Comparison of ENCODE assay signal across 8 cellular contexts in genomic region chr15:38253448-38253847, GRCh38. TPM values are rescaled to one million over a fixed set of nuclear protein-coding genes. Genes with fewer than 3 reads are reported as not detected.
DNase-seq lines count a peak whose midpoint lies in the region; ATAC-seq, FAIRE-seq and TF ChIP-seq lines count a peak whose summit lies in the region.

No MANE protein-coding gene starts in this region.

- H3K79me2 ChIP-seq in DOHH2 (ENCODE audit: control insufficient read depth, low read length) = peaks cover 47% of the 10 kb centered on the region
- H3K79me2 ChIP-seq in astrocyte (ENCODE audit: insufficient read depth, low read length) = peaks cover 60% of the 10 kb centered on the region
- H3K79me2 ChIP-seq in keratinocyte (ENCODE audit: control insufficient read depth, insufficient read depth, low read length) = peaks cover 57% of the 10 kb centered on the region

- peak overlapping the region; percentile 98 for H3K4me3 Mint-ChIP-seq in astrocyte (ENCODE audit: unreplicated experiment)
- H3K4me3 Mint-ChIP-seq in stimulated activated naive CD8-positive, alpha-beta T cell treated with anti-CD3 and anti-CD28 coated beads, Interleukin-15, Interleukin-2, amounts not matched to agents 100 ng/mL and 50 ng/mL, for 24 hours = peak overlapping the region; percentile 91

- ATAC-seq in HG03135 (IDR thresholded peaks at IDR 0.05; ENCODE audit: unreplicated experiment) = no peak

- H3K9me1 ChIP-seq in keratinocyte (ENCODE audit: control insufficient read depth, extremely low read depth, insufficient read depth, low read length) = no peaks in the 10 kb centered on the region

- H3K4me3 ChIP-seq in DOHH2 (ENCODE audit: low read length) (peak overlapping the region; percentile 79), MG63 (peak overlapping the region; percentile 68), astrocyte (ENCODE audit: insufficient read depth, low read depth, low read length) (peak overlapping the region; percentile 91), keratinocyte (ENCODE audit: control insufficient read depth in 2 of 3, extremely low read depth in 1 of 3, insufficient read depth in 2 of 3, low read depth in 1 of 3, low read length in 3 of 3) (peak overlapping the region; percentile 79 to 98 (median 96))

- DNase-seq in MG63 (peak; percentile 19), astrocyte (ENCODE audit: low read depth) (peak; percentile 85), keratinocyte (ENCODE audit: low read depth, low spot score) (no peak), GM19239 (ENCODE audit: insufficient read length, low spot score) (no peak), NCI-H1694 (lab: John Stamatoyannopoulos, UW) (no peak)

- no peaks in the 10 kb centered on the region for H3K36me3 Mint-ChIP-seq in astrocyte (ENCODE audit: low read depth, unreplicated experiment)
- no peaks in the 10 kb centered on the region for H3K36me3 Mint-ChIP-seq in stimulated activated naive CD8-positive, alpha-beta T cell treated with anti-CD3 and anti-CD28 coated beads, Interleukin-15, Interleukin-2, amounts not matched to agents 100 ng/mL and 50 ng/mL, for 24 hours (ENCODE audit: low read depth)

- H3K27ac ChIP-seq in DOHH2 (ENCODE audit: low read depth, low read length) (no peak overlapping the region), astrocyte (ENCODE audit: low read depth, low read length) (peak overlapping the region; percentile 86), keratinocyte (ENCODE audit: control insufficient read depth, insufficient read depth, low read length) (peak overlapping the region; percentile 70)

- H3K36me3 ChIP-seq in DOHH2 (ENCODE audit: control insufficient read depth, low read length) (no peaks in the 10 kb centered on the region), MG63 (no peaks in the 10 kb centered on the region), astrocyte (ENCODE audit: insufficient read depth, low read length) (no peaks in the 10 kb centered on the region), keratinocyte (ENCODE audit: control insufficient read depth in 2 of 2, extremely low read depth in 1 of 2, insufficient read depth in 2 of 2, low read length in 2 of 2) (no peaks in the 10 kb centered on the region)

- FAIRE-seq in astrocyte (lab: Jason Lieb, UNC) (no peak), keratinocyte (lab: Jason Lieb, UNC) (peak; percentile 69), GM19239 (lab: Jason Lieb, UNC) (no peak)

- H3K9me2 ChIP-seq in DOHH2 (replicated peaks; ENCODE audit: control insufficient read depth, low read length) = no peaks in the 10 kb centered on the region

- dilution Hi-C loops in keratinocyte (cut with MboI; ENCODE audit: extremely low pct_ligation_motif_present, low sequenced_read_pairs) = no loop called here

- H3K9ac ChIP-seq in astrocyte (ENCODE audit: low read length) (peak overlapping the region; percentile 89), keratinocyte (ENCODE audit: control insufficient read depth, extremely low read depth, insufficient read depth, low read length) (peak overlapping the region; percentile 84)

- H3K9me3 ChIP-seq in DOHH2 (ENCODE audit: control insufficient read depth, insufficient read depth, low read length) = no peaks in the 10 kb centered on the region
- no peaks in the 10 kb centered on the region for H3K9me3 ChIP-seq in MG63
- H3K9me3 ChIP-seq in astrocyte (ENCODE audit: insufficient read depth, low read depth, low read length) = no peaks in the 10 kb centered on the region
- no peaks in the 10 kb centered on the region for H3K9me3 ChIP-seq in keratinocyte (ENCODE audit: control insufficient read depth, low read depth, low read length)

- H3K27me3 ChIP-seq in DOHH2 (ENCODE audit: control insufficient read depth, low read length) = peaks cover 31% of the 10 kb centered on the region
- H3K27me3 ChIP-seq in MG63 = no peaks in the 10 kb centered on the region
- H3K27me3 ChIP-seq in astrocyte (ENCODE audit: insufficient read depth, low read length) = no peaks in the 10 kb centered on the region
- no peaks in the 10 kb centered on the region for H3K27me3 ChIP-seq in keratinocyte (ENCODE audit: control insufficient read depth, extremely low read depth, insufficient read depth, low read length)

- H3K4me1 ChIP-seq in DOHH2 (ENCODE audit: control insufficient read depth, low read length) (peaks cover 27% of the 10 kb centered on the region), astrocyte (ENCODE audit: insufficient read depth, low read length) (peaks cover 28% of the 10 kb centered on the region), keratinocyte (ENCODE audit: control insufficient read depth, extremely low read depth, insufficient read depth, low read length) (peaks cover 25% of the 10 kb centered on the region)

- peak overlapping the region; percentile 84 for H3K4me2 ChIP-seq in DOHH2 (ENCODE audit: low read length)
- peak overlapping the region; percentile 99 for H3K4me2 ChIP-seq in astrocyte (ENCODE audit: low read length)
- peak overlapping the region; percentile 80 for H3K4me2 ChIP-seq in keratinocyte (ENCODE audit: control insufficient read depth, extremely low read depth, insufficient read depth, low read depth, low read length)

- peaks cover 14% of the 10 kb centered on the region for H3K4me1 Mint-ChIP-seq in astrocyte (ENCODE audit: low read depth, unreplicated experiment)
- H3K4me1 Mint-ChIP-seq in stimulated activated naive CD8-positive, alpha-beta T cell treated with anti-CD3 and anti-CD28 coated beads, Interleukin-15, Interleukin-2, amounts not matched to agents 100 ng/mL and 50 ng/mL, for 24 hours (ENCODE audit: low read depth) = peaks cover 24% of the 10 kb centered on the region

- 0 out of 2 replicates have a peak, but pooled peaks cover 6% of the 10 kb centered on the region for H4K20me1 ChIP-seq in DOHH2 (ENCODE audit: control insufficient read depth, insufficient read depth, low read depth, low read length)
- peaks cover 46% of the 10 kb centered on the region for H4K20me1 ChIP-seq in astrocyte (ENCODE audit: insufficient read depth, low read length)
- peaks cover 4% of the 10 kb centered on the region for H4K20me1 ChIP-seq in keratinocyte (ENCODE audit: control insufficient read depth, extremely low read depth, insufficient read depth, low read length)

- no peak for TF ChIP-seq CTCF in DOHH2 (IDR thresholded peaks at IDR 0.05; ENCODE audit: low read depth, low read length, poor library complexity, severe bottlenecking)
- no peak for TF ChIP-seq CTCF in astrocyte (IDR thresholded peaks at IDR 0.05; ENCODE audit: insufficient read depth, low read depth, low read length)
- no peak for TF ChIP-seq CTCF in keratinocyte (optimal IDR thresholded peaks at IDR 0.05 in 1 of 3, IDR thresholded peaks at IDR 0.05 in 1 of 3, conservative IDR thresholded peaks at IDR 0.05 in 1 of 3; ENCODE audit: extremely low read depth in 1 of 3, insufficient read depth in 2 of 3, low read length in 3 of 3)

- peak overlapping the region; percentile 87 for H3K27ac Mint-ChIP-seq in astrocyte (ENCODE audit: unreplicated experiment)
- H3K27ac Mint-ChIP-seq in stimulated activated naive CD8-positive, alpha-beta T cell treated with anti-CD3 and anti-CD28 coated beads, Interleukin-15, Interleukin-2, amounts not matched to agents 100 ng/mL and 50 ng/mL, for 24 hours = peak overlapping the region; percentile 82

- H3F3A ChIP-seq in DOHH2 (ENCODE audit: control insufficient read depth, insufficient read depth) = peaks cover 9% of the 10 kb centered on the region

- H3K9me3 Mint-ChIP-seq in astrocyte (ENCODE audit: unreplicated experiment) = no peaks in the 10 kb centered on the region
- H3K9me3 Mint-ChIP-seq in stimulated activated naive CD8-positive, alpha-beta T cell treated with anti-CD3 and anti-CD28 coated beads, Interleukin-15, Interleukin-2, amounts not matched to agents 100 ng/mL and 50 ng/mL, for 24 hours = no peaks in the 10 kb centered on the region

- H2AFZ ChIP-seq in astrocyte (ENCODE audit: low read depth, low read length) = no peak overlapping the region
- peak overlapping the region; percentile 48 for H2AFZ ChIP-seq in keratinocyte (ENCODE audit: control insufficient read depth, low read length)

- no peaks in the 10 kb centered on the region for H3K27me3 Mint-ChIP-seq in astrocyte (ENCODE audit: low read depth, unreplicated experiment)
- H3K27me3 Mint-ChIP-seq in stimulated activated naive CD8-positive, alpha-beta T cell treated with anti-CD3 and anti-CD28 coated beads, Interleukin-15, Interleukin-2, amounts not matched to agents 100 ng/mL and 50 ng/mL, for 24 hours = peaks cover 30% of the 10 kb centered on the region

RNA-seq across cellular contexts. Expression of gene SPRED1, which starts 0.8 kb away (rescaled TPM):
- 12.0 and 28.1 TPM in 2 replicates for total RNA-seq in MG63 (2014; rRNA removed; shearing (Covaris generic); ENCODE audit: low replicate concordance)
- 29.5 and 31.7 TPM in 2 replicates for total RNA-seq in astrocyte
- 5.7 to 11.6 TPM (median 11.5 TPM) in 3 replicates for polyA plus RNA-seq in keratinocyte
- polyA plus RNA-seq in keratinocyte (2011; ENCODE audit: low read depth) = 3.9 TPM
- 6.3 and 9.9 TPM in 2 replicates for polyA plus RNA-seq in keratinocyte (2011; cell fraction: cytosol; rRNA removed)
- 10.1 and 13.1 TPM in 2 replicates for polyA plus RNA-seq in keratinocyte (2011; cell fraction: nucleus; rRNA removed)
- polyA plus RNA-seq in keratinocyte (2012; ENCODE audit: low replicate concordance) = 3.9 and 16.6 TPM in 2 replicates
- polyA minus RNA-seq in keratinocyte = 5.0 to 22.3 TPM (median 9.9 TPM) in 3 replicates
- 17.5 TPM for polyA minus RNA-seq in keratinocyte (2011; cell fraction: cytosol; rRNA and poly(A)+ RNA removed)
- 22.7 and 46.3 TPM in 2 replicates for polyA minus RNA-seq in keratinocyte (2011; cell fraction: nucleus; rRNA and poly(A)+ RNA removed)

Comparison
In these comparisons a context has a peak if more than half of its experiments do, and no peak if none do; other contexts are left out.
1. DNase-seq: peak in MG63 (single experiment) and astrocyte (single experiment); none in keratinocyte (single experiment), GM19239 (single experiment) and NCI-H1694 (single experiment).
2. Peak in every context shown above with its lines, with median percentiles within 50 percentile points of each other: H3K4me2 ChIP-seq and H3K4me3 ChIP-seq.